In genomic region chr16:67013823-67014640, GRCh38 we compare ENCODE assay signal across 8 cellular contexts. TPM values are rescaled to one million over a fixed set of nuclear protein-coding genes. Genes with fewer than 3 reads are reported as not detected.
A peak's percentile ranks its signal among the peaks of the same experiment; 100 is the strongest.
DNase-seq lines count a peak whose midpoint lies in the region; ATAC-seq and TF ChIP-seq lines count a peak whose summit lies in the region.

No MANE protein-coding gene starts in this region.

- WGBS in aorta, 2 donors, result 1% methylated on average over 51 to 70 of the region's 70 CpGs

- peak overlapping the region in 1 of 2 donors; percentile 23 for H3K27ac ChIP-seq in aorta (ENCODE audit: low read depth in 1 of 2, low read length in 2 of 2)

- H3K4me3 ChIP-seq in retinal pigment epithelial cell (ENCODE audit: low read length), result peak overlapping the region; percentile 38
- peak overlapping the region; percentile 27 for H3K4me3 ChIP-seq in aorta (ENCODE audit: low read length in 2 of 2)

- peak; percentile 1 for TF ChIP-seq CTCF in retinal pigment epithelial cell (conservative IDR thresholded peaks at IDR 0.05; ENCODE audit: low read depth, low read length)

- H3K27ac Mint-ChIP-seq in T-helper 1 cell treated with Interleukin-12 subunit alpha and Interleukin-12 subunit beta and Interleukin-4 antibody, amounts not matched to agents 30 μg/mL and 1 μg/mL, for 36 hours, result peak overlapping the region; percentile 91

- H3K36me3 ChIP-seq in ES-I3 (ENCODE audit: insufficient read depth, low read length) (no peaks in the 10 kb centered on the region), aorta (ENCODE audit: control insufficient read depth in 1 of 2, insufficient read depth in 2 of 2, low read length in 1 of 2) (no peaks in the 10 kb centered on the region)

- peaks cover 5% of the 10 kb centered on the region; the same call in 1 of the 2 replicates for H3K4me1 ChIP-seq in ES-I3 (ENCODE audit: insufficient read depth, low read length)
- no peaks in the 10 kb centered on the region for H3K4me1 ChIP-seq in aorta (ENCODE audit: control insufficient read depth in 1 of 2, insufficient read depth in 2 of 2, low read length in 2 of 2)

- peak overlapping the region; percentile 90 for H3K4me3 Mint-ChIP-seq in T-helper 1 cell treated with Interleukin-12 subunit alpha and Interleukin-12 subunit beta and Interleukin-4 antibody, amounts not matched to agents 30 μg/mL and 1 μg/mL, for 36 hours

- DNase-seq in anterior cingulate cortex (lab: John Stamatoyannopoulos, UW) (peak in 50 of 58 donors; percentile 14 to 86 (median 53)), hippocampal formation (lab: John Stamatoyannopoulos, UW) (peak; percentile 60 to 72), retinal pigment epithelial cell (ENCODE audit: low read depth) (no peak), aorta (peak; percentile 86 to 96)

- H3K27me3 ChIP-seq in aorta (ENCODE audit: control insufficient read depth in 1 of 2, insufficient read depth in 2 of 2, low read length in 1 of 2), result no peaks in the 10 kb centered on the region

- intact Hi-C loops in aorta (cut with DNase I), result no loop called here

- H3K9ac ChIP-seq in ES-I3 (ENCODE audit: low read depth, low read length), result peak overlapping the region; percentile 67

- no peaks in the 10 kb centered on the region for H3K9me3 ChIP-seq in ES-I3 (ENCODE audit: control insufficient read depth, insufficient read depth, low read length)
- no peaks in the 10 kb centered on the region for H3K9me3 ChIP-seq in aorta (ENCODE audit: control insufficient read depth, low read length)

- H3K4me1 Mint-ChIP-seq in T-helper 1 cell treated with Interleukin-12 subunit alpha and Interleukin-12 subunit beta and Interleukin-4 antibody, amounts not matched to agents 30 μg/mL and 1 μg/mL, for 36 hours (ENCODE audit: low read depth), result peaks cover 43% of the 10 kb centered on the region

- no peaks in the 10 kb centered on the region for H3K27me3 Mint-ChIP-seq in T-helper 1 cell treated with Interleukin-12 subunit alpha and Interleukin-12 subunit beta and Interleukin-4 antibody, amounts not matched to agents 30 μg/mL and 1 μg/mL, for 36 hours (ENCODE audit: low read depth)

- H3K9me3 Mint-ChIP-seq in T-helper 1 cell treated with Interleukin-12 subunit alpha and Interleukin-12 subunit beta and Interleukin-4 antibody, amounts not matched to agents 30 μg/mL and 1 μg/mL, for 36 hours, result no peaks in the 10 kb centered on the region

- H3K36me3 Mint-ChIP-seq in T-helper 1 cell treated with Interleukin-12 subunit alpha and Interleukin-12 subunit beta and Interleukin-4 antibody, amounts not matched to agents 30 μg/mL and 1 μg/mL, for 36 hours (ENCODE audit: low read depth), result peaks cover 2% of the 10 kb centered on the region

- ATAC-seq in HG03354 (IDR thresholded peaks at IDR 0.05; ENCODE audit: poor library complexity, severe bottlenecking, unreplicated experiment), result peak; percentile 63
- ATAC-seq in aorta (ENCODE audit: low FRiP score), result peak; percentile 89
- no peak for ATAC-seq in GM21717 (IDR thresholded peaks at IDR 0.05; ENCODE audit: unreplicated experiment)

RNA-seq across cellular contexts. Expression of gene CBFB, which starts 14.9 kb away (rescaled TPM):
- total RNA-seq in aorta, result 10 to 100 TPM; 37.4 to 67.3 TPM
- 10 to 100 TPM; 12.0 to 19.9 TPM for polyA plus RNA-seq in aorta

RNA-seq across cellular contexts. Expression of gene CES4A, which starts 25.6 kb away (rescaled TPM):
- total RNA-seq in aorta, result 10 to 100 TPM in 1 of 2 donors, 1 to 10 TPM in 1; 5.5 to 14.2 TPM
- polyA plus RNA-seq in aorta, result 10 to 100 TPM in 1 of 2 donors, 1 to 10 TPM in 1; 1.9 to 22.7 TPM

RNA-seq across cellular contexts. Expression of gene CES3, which starts 53.0 kb away (rescaled TPM):
- total RNA-seq in aorta, result 1 to 10 TPM; 1.0 to 2.4 TPM
- 1 to 10 TPM in 1 of 2 donors, under 1 TPM in 1; 0.15 to 1.5 TPM for polyA plus RNA-seq in aorta
